20 cellular contexts compared by ENCODE assay signal in genomic region chr10:53836638-53837037, GRCh38.
"Had no signal": no experiment of that assay in that cellular context is flagged by ENCODE, and none has a peak within 500 bp of the region (broad histone marks: within the 10 kb centered on the region; RNA-seq: fewer than 3 reads in every experiment).

No MANE protein-coding gene starts in this region.

- H3K9me3 Mint-ChIP-seq: activated naive CD4-positive, alpha-beta T cell treated with anti-CD3 and anti-CD28 coated beads, Interleukin-2, amount 50 U/mL, for 24 hours; memory B cell; stimulated activated naive CD8-positive, alpha-beta T cell treated with anti-CD3 and anti-CD28 coated beads, Interleukin-15, amount 100 ng/mL, for 72 hours had no signal

- DNase-seq: activated CD4-positive, alpha-beta T cell treated with anti-CD3 and anti-CD28 coated beads, Interleukin-2, amount 50 U/mL, for 1 hour; activated CD4-positive, CD25-positive, alpha-beta regulatory T cell treated with anti-CD3 and anti-CD28 coated beads, Interleukin-2, amount 50 U/mL, for 72 hours; activated gamma-delta T cell treated with Interleukin-2 at 50 U/mL for 16 hours; activated T-cell treated with anti-CD3 and anti-CD28 coated beads, Interleukin-2, amount 50 U/mL, for 1 hour; aorta; brain microvascular endothelial cell; foreskin fibroblast; left ventricle myocardium superior; mucosa of descending colon; nephron progenitor cell; right cardiac atrium; stimulated activated CD4-positive, alpha-beta T cell treated with anti-CD3 and anti-CD28 coated beads, Interleukin-12 subunit alpha, Interleukin-12 subunit beta, amount 100 ng/mL, for 4 hours; stimulated activated naive CD8-positive, alpha-beta T cell treated with anti-CD3 and anti-CD28 coated beads, Interleukin-15, amount 100 ng/mL, for 72 hours; tibial artery had no signal

- H3K4me1 Mint-ChIP-seq: activated naive CD4-positive, alpha-beta T cell treated with anti-CD3 and anti-CD28 coated beads, Interleukin-2, amount 50 U/mL, for 24 hours; memory B cell; stimulated activated naive CD8-positive, alpha-beta T cell treated with anti-CD3 and anti-CD28 coated beads, Interleukin-15, amount 100 ng/mL, for 72 hours had no signal

- H3K27ac ChIP-seq: brain microvascular endothelial cell, coronary artery, epithelial cell of prostate, parathyroid adenoma, tibial artery, VCaP had no signal

- H3K36me3 ChIP-seq: brain microvascular endothelial cell, tibial artery had no signal

- H3K36me3 Mint-ChIP-seq: activated naive CD4-positive, alpha-beta T cell treated with anti-CD3 and anti-CD28 coated beads, Interleukin-2, amount 50 U/mL, for 24 hours; memory B cell had no signal

- H3K4me1 ChIP-seq: parathyroid adenoma, tibial artery had no signal

- H2AFZ ChIP-seq: parathyroid adenoma had no signal

- H3K4me3 Mint-ChIP-seq: activated naive CD4-positive, alpha-beta T cell treated with anti-CD3 and anti-CD28 coated beads, Interleukin-2, amount 50 U/mL, for 24 hours; memory B cell; nephron progenitor cell; stimulated activated naive CD8-positive, alpha-beta T cell treated with anti-CD3 and anti-CD28 coated beads, Interleukin-15, amount 100 ng/mL, for 72 hours had no signal

- H3K79me2 ChIP-seq: parathyroid adenoma had no signal

- H3K4me3 ChIP-seq: coronary artery, mucosa of descending colon, tibial artery had no signal

- H3K27me3 Mint-ChIP-seq: activated naive CD4-positive, alpha-beta T cell treated with anti-CD3 and anti-CD28 coated beads, Interleukin-2, amount 50 U/mL, for 24 hours; memory B cell; stimulated activated naive CD8-positive, alpha-beta T cell treated with anti-CD3 and anti-CD28 coated beads, Interleukin-15, amount 100 ng/mL, for 72 hours had no signal

- H3K9me3 ChIP-seq: mucosa of descending colon, tibial artery had no signal

- H3K27ac Mint-ChIP-seq: activated naive CD4-positive, alpha-beta T cell treated with anti-CD3 and anti-CD28 coated beads, Interleukin-2, amount 50 U/mL, for 24 hours; memory B cell; nephron progenitor cell; stimulated activated naive CD8-positive, alpha-beta T cell treated with anti-CD3 and anti-CD28 coated beads, Interleukin-15, amount 100 ng/mL, for 72 hours had no signal

- H3K27me3 ChIP-seq: brain microvascular endothelial cell, tibial artery had no signal

- ATAC-seq: left ventricle myocardium superior; mucosa of descending colon; right cardiac atrium; stimulated activated naive CD8-positive, alpha-beta T cell treated with anti-CD3 and anti-CD28 coated beads, Interleukin-15, amount 100 ng/mL, for 72 hours had no signal
